Comparison of ENCODE assay signal across 9 cellular contexts in genomic region chr20:53581444-53582311, GRCh38. TPM values are rescaled to one million over a fixed set of nuclear protein-coding genes. Genes with fewer than 3 reads are reported as not detected.
DNase-seq lines count a peak whose midpoint lies in the region; ATAC-seq and TF ChIP-seq lines count a peak whose summit lies in the region.
"Had no signal": no experiment of that assay in that cellular context is flagged by ENCODE, and none has a peak within 500 bp of the region (broad histone marks: within the 10 kb centered on the region; RNA-seq: fewer than 3 reads in every experiment).

No MANE protein-coding gene starts in this region.

- H3K27ac ChIP-seq in BLaER1 = peak overlapping the region; percentile 92

- peak overlapping the region; percentile 88 to 91 (median 89) for H3K4me3 Mint-ChIP-seq in IgD-negative memory B cell

- H3K27ac Mint-ChIP-seq in IgD-negative memory B cell = peak overlapping the region; percentile 87 to 96 (median 95)

- peak overlapping the region; percentile 93 for H3K4me2 ChIP-seq in BLaER1

- H3K36me3 Mint-ChIP-seq in IgD-negative memory B cell = peaks cover 5% of the 10 kb centered on the region

- TF ChIP-seq CTCF in mucosa of descending colon (IDR thresholded peaks at IDR 0.05) = no peak

- H3K4me1 ChIP-seq in BLaER1 = peaks cover 72% of the 10 kb centered on the region
- H3K4me1 ChIP-seq in mucosa of descending colon (ENCODE audit: low read depth) = peaks cover 93% of the 10 kb centered on the region

- intact Hi-C loops in mucosa of descending colon (cut with DNase I, micrococcal nuclease) = no loop called here

- peak overlapping the region; percentile 78 for H3K4me3 ChIP-seq in BLaER1
- H3K4me3 ChIP-seq in mucosa of descending colon = no peak overlapping the region

- no peaks in the 10 kb centered on the region for H3K27me3 Mint-ChIP-seq in IgD-negative memory B cell

- ATAC-seq in mucosa of descending colon (no peak), GM19397 (IDR thresholded peaks at IDR 0.05; ENCODE audit: unreplicated experiment) (no peak)

- peak; percentile 18 for DNase-seq in activated naive CD4-positive, alpha-beta T cell treated with anti-CD3 and anti-CD28 coated beads, Interleukin-2, amount 50 U/mL, for 16 hours
- DNase-seq in mucosa of descending colon (peak in 2 of 3 donors; percentile 42 to 53), 8988T (no peak), mucosa of gallbladder (ENCODE audit: low spot score) (no peak), NCI-H82 treated with DMSO at 0.1 percent for 48 hours (lab: John Stamatoyannopoulos, UW; ENCODE audit: unreplicated experiment) (no peak)
- DNase-seq: anterior cingulate cortex had no signal

- no peaks in the 10 kb centered on the region for H3K9me3 Mint-ChIP-seq in IgD-negative memory B cell

- H3K36me3 ChIP-seq in BLaER1 = peaks cover 55% of the 10 kb centered on the region
- H3K36me3 ChIP-seq in mucosa of descending colon (ENCODE audit: low read depth) = no peaks in the 10 kb centered on the region

- H3K27me3 ChIP-seq in BLaER1 = no peaks in the 10 kb centered on the region

- H3K4me1 Mint-ChIP-seq in IgD-negative memory B cell = peaks cover 64 to 72% (median 71%) of the 10 kb centered on the region in 3 donors

- H4K20me1 ChIP-seq in BLaER1 = peaks cover 54% of the 10 kb centered on the region

- H3K9me3 ChIP-seq in BLaER1 = no peaks in the 10 kb centered on the region
- H3K9me3 ChIP-seq in mucosa of descending colon = no peaks in the 10 kb centered on the region

- H3K9ac ChIP-seq in BLaER1 = peak overlapping the region; percentile 94

RNA-seq across cellular contexts. Expression of gene ZNF217, which starts 12.0 kb away (rescaled TPM):
- polyA plus RNA-seq in IgD-negative memory B cell = 29.9 TPM
- total RNA-seq in mucosa of descending colon (10 to 100 TPM; 38.9 to 79.8 (median 78.2) TPM), mucosa of gallbladder (45.4 TPM)

Comparison
In these comparisons a context has a peak if more than half of its experiments do, and no peak if none do; other contexts are left out.
1. DNase-seq: peak in activated naive CD4-positive, alpha-beta T cell treated with anti-CD3 and anti-CD28 coated beads, Interleukin-2, amount 50 U/mL, for 16 hours (single experiment) and mucosa of descending colon (2 of 3); none in 8988T (single experiment), mucosa of gallbladder (single experiment) and NCI-H82 treated with DMSO at 0.1 percent for 48 hours (single experiment).